24 cellular contexts compared by ENCODE assay signal in the genomic region with DNA sequence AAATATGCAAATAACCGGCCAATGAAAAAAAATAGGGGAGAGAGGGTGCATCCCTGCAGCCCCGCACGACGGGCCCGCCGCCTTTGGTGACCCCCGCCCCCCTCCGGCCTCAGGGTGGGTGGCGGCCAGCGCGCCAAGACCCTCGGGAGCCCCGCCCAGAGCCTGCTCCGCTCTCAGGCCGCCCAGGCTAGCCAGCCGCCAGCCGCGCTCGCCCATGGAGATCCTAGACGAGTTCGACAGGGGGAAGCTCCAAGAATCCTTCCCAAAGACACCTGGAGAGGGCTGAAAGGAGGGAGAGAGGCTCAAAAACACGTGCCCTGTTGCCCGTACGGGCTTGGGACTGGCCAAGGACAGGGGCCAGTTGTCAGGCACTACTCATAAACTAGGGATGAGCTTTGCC.
"Had no signal": no experiment of that assay in that cellular context is flagged by ENCODE, and none has a peak within 500 bp of the region (broad histone marks: within the 10 kb centered on the region; RNA-seq: fewer than 3 reads in every experiment).

No MANE protein-coding gene starts in this region.

- H3K27ac ChIP-seq: coronary artery, epithelial cell of prostate, foreskin keratinocyte, heart left ventricle, hepatocyte, left lung, lower lobe of right lung had no signal

- H3K4me1 ChIP-seq: heart left ventricle, left lung, lower lobe of right lung had no signal

- H3K27me3 Mint-ChIP-seq: effector memory CD8-positive, alpha-beta T cell had no signal

- H3K4me3 ChIP-seq: coronary artery, heart left ventricle, hepatocyte, left lung, lower lobe of right lung, mucosa of descending colon had no signal

- H2AFZ ChIP-seq: hepatocyte had no signal

- ATAC-seq: effector memory CD8-positive, alpha-beta T cell; esophagus mucosa; foreskin keratinocyte; heart left ventricle; left cardiac atrium; left lung; left ventricle myocardium superior; lower lobe of right lung; mucosa of descending colon had no signal

- H3K9me3 Mint-ChIP-seq: dendritic cell treated with granulocyte-macrophage colony-stimulating factor and Interleukin-4, amounts not matched to agents 40 ng/mL and 50 ng/mL, for 4 days; endodermal cell; mesothelial cell of epicardium had no signal

- H3K36me3 Mint-ChIP-seq: immature natural killer cell, mesothelial cell of epicardium had no signal

- H3K4me3 Mint-ChIP-seq: dendritic cell treated with granulocyte-macrophage colony-stimulating factor and Interleukin-4, amounts not matched to agents 40 ng/mL and 50 ng/mL, for 4 days; effector memory CD8-positive, alpha-beta T cell; endodermal cell; immature natural killer cell; mesothelial cell of epicardium had no signal

- H3K4me2 ChIP-seq: hepatocyte had no signal

- DNase-seq: effector CD8-positive, alpha-beta T cell; effector memory CD8-positive, alpha-beta T cell; endodermal cell; erythroblast; foreskin keratinocyte; glutamatergic neuron; heart left ventricle; hypothalamus; immature natural killer cell; left cardiac atrium; left ventricle myocardium superior; lower lobe of right lung; mesenchymal stem cell; mucosa of descending colon had no signal

- H3K27ac Mint-ChIP-seq: dendritic cell treated with granulocyte-macrophage colony-stimulating factor and Interleukin-4, amounts not matched to agents 40 ng/mL and 50 ng/mL, for 4 days; effector memory CD8-positive, alpha-beta T cell; endodermal cell; immature natural killer cell; mesothelial cell of epicardium had no signal

- H3K79me2 ChIP-seq: hepatocyte had no signal

- H3K9me3 ChIP-seq: left lung, lower lobe of right lung, mucosa of descending colon had no signal

- H3K36me3 ChIP-seq: heart left ventricle, left lung, lower lobe of right lung had no signal

- H3K4me1 Mint-ChIP-seq: immature natural killer cell, mesothelial cell of epicardium had no signal

- H3K27me3 ChIP-seq: foreskin keratinocyte, hepatocyte, left lung had no signal

- FAIRE-seq: colon, frontal cortex, keratinocyte had no signal
